Comparison of ENCODE assay signal across 23 cellular contexts in genomic region chr9:114991861-114992260, GRCh38.
DNase-seq lines count a peak whose midpoint lies in the region; ATAC-seq and TF ChIP-seq lines count a peak whose summit lies in the region.
"Had no signal": no experiment of that assay in that cellular context is flagged by ENCODE, and none has a peak within 500 bp of the region (broad histone marks: within the 10 kb centered on the region; RNA-seq: fewer than 3 reads in every experiment).

No MANE protein-coding gene starts in this region.

- no peaks in the 10 kb centered on the region for H3K4me1 ChIP-seq in upper lobe of right lung
- H3K4me1 ChIP-seq: BLaER1, Peyer's patch had no signal

- H3K27me3 Mint-ChIP-seq in activated CD4-positive, alpha-beta memory T cell treated with anti-CD3 and anti-CD28 coated beads for 36 hours: no peaks in the 10 kb centered on the region
- no peaks in the 10 kb centered on the region for H3K27me3 Mint-ChIP-seq in activated CD4-positive, alpha-beta memory T cell treated with anti-CD3 and anti-CD28 coated beads, Interleukin-2, amount 10 ng/mL, durations not matched to agents 7 days and 5 days
- H3K27me3 Mint-ChIP-seq in dendritic cell treated with granulocyte-macrophage colony-stimulating factor and Interleukin-4, amounts not matched to agents 40 ng/mL and 50 ng/mL, for 4 days: peaks cover 3% of the 10 kb centered on the region
- peaks cover 26% of the 10 kb centered on the region for H3K27me3 Mint-ChIP-seq in MCF 10A (ENCODE audit: insufficient read depth, unreplicated experiment)
- H3K27me3 Mint-ChIP-seq: CD4-positive, alpha-beta memory T cell had no signal

- H3K27ac Mint-ChIP-seq in activated CD4-positive, alpha-beta memory T cell treated with anti-CD3 and anti-CD28 coated beads for 36 hours: peak overlapping the region; percentile 36
- H3K27ac Mint-ChIP-seq in activated CD4-positive, alpha-beta memory T cell treated with anti-CD3 and anti-CD28 coated beads, Interleukin-2, amount 10 ng/mL, durations not matched to agents 7 days and 5 days: no peak overlapping the region
- peak overlapping the region; percentile 41 for H3K27ac Mint-ChIP-seq in dendritic cell treated with granulocyte-macrophage colony-stimulating factor and Interleukin-4, amounts not matched to agents 40 ng/mL and 50 ng/mL, for 4 days
- H3K27ac Mint-ChIP-seq in MCF 10A (ENCODE audit: low read depth, unreplicated experiment): no peak overlapping the region

- intact Hi-C loops in activated CD4-positive, alpha-beta memory T cell treated with anti-CD3 and anti-CD28 coated beads for 36 hours (cut with micrococcal nuclease): loop anchor here (5.0 kb wide), 1 partner anchor 605 kb away; the partner anchor contains the start of gene AKNA
- intact Hi-C loops in dendritic cell treated with granulocyte-macrophage colony-stimulating factor and Interleukin-4, amounts not matched to agents 40 ng/mL and 50 ng/mL, for 4 days (cut with micrococcal nuclease): no loop called here
- intact Hi-C loops in MCF 10A (cut with micrococcal nuclease): no loop called here
- intact Hi-C loops in upper lobe of right lung (cut with DNase I): no loop called here

- H3K27me3 ChIP-seq in upper lobe of right lung: no peaks in the 10 kb centered on the region
- H3K27me3 ChIP-seq: BLaER1, Peyer's patch had no signal

- no peaks in the 10 kb centered on the region for H3K36me3 Mint-ChIP-seq in activated CD4-positive, alpha-beta memory T cell treated with anti-CD3 and anti-CD28 coated beads for 36 hours
- peaks cover 11% of the 10 kb centered on the region for H3K36me3 Mint-ChIP-seq in activated CD4-positive, alpha-beta memory T cell treated with anti-CD3 and anti-CD28 coated beads, Interleukin-2, amount 10 ng/mL, durations not matched to agents 7 days and 5 days (ENCODE audit: low read depth)
- no peaks in the 10 kb centered on the region for H3K36me3 Mint-ChIP-seq in dendritic cell treated with granulocyte-macrophage colony-stimulating factor and Interleukin-4, amounts not matched to agents 40 ng/mL and 50 ng/mL, for 4 days (ENCODE audit: low read depth)
- H3K36me3 Mint-ChIP-seq in MCF 10A (ENCODE audit: insufficient read depth, unreplicated experiment): peaks cover 6% of the 10 kb centered on the region
- H3K36me3 Mint-ChIP-seq: CD4-positive, alpha-beta memory T cell had no signal

- TF ChIP-seq CTCF in MCF 10A (IDR thresholded peaks at IDR 0.05; ENCODE audit: unreplicated experiment) (no peak), upper lobe of right lung (IDR thresholded peaks at IDR 0.05) (no peak)

- no peak overlapping the region for H3K4me3 ChIP-seq in upper lobe of right lung
- H3K4me3 ChIP-seq: BLaER1, Peyer's patch, SK-N-MC had no signal

- DNase-seq in activated CD4-positive, alpha-beta memory T cell treated with anti-CD3 and anti-CD28 coated beads for 36 hours: no peak
- DNase-seq in activated CD4-positive, alpha-beta memory T cell treated with anti-CD3 and anti-CD28 coated beads, Interleukin-2, amount 10 ng/mL, durations not matched to agents 7 days and 5 days: no peak
- DNase-seq in NOMO-1 treated with DMSO at 0.1 percent for 48 hours (lab: John Stamatoyannopoulos, UW; ENCODE audit: unreplicated experiment): peak; percentile 22
- no peak for DNase-seq in MCF 10A (ENCODE audit: unreplicated experiment)
- no peak for DNase-seq in upper lobe of right lung
- DNase-seq in DMS114 treated with DMSO at 0.1 percent for 48 hours (lab: John Stamatoyannopoulos, UW; ENCODE audit: unreplicated experiment): no peak
- DNase-seq: CD4-positive, alpha-beta memory T cell; COR-L47; IMR-90; NCI-H1092 treated with DMSO at 0.1 percent for 48 hours; NCI-H1436; NCI-H187; NCI-H2081 treated with DMSO at 0.1 percent for 48 hours; NCI-H524; NCI-H748 treated with DMSO at 0.1 percent for 48 hours; OCI-M1; Peyer's patch; SIG-M5 had no signal

- CTCF ChIA-PET in activated CD4-positive, alpha-beta memory T cell treated with anti-CD3 and anti-CD28 coated beads for 36 hours (lab: Charles Lee): interaction anchor here (0.7 to 2.4 kb wide), 2 partner anchors 20 to 309 kb away, joined by 3 to 14 read pairs; partner anchors contain the start of gene TEX48
- CTCF ChIA-PET in activated CD4-positive, alpha-beta memory T cell treated with anti-CD3 and anti-CD28 coated beads, Interleukin-2, amount 10 ng/mL, durations not matched to agents 7 days and 5 days (lab: Charles Lee): interaction anchor here (0.6 kb wide), 1 partner anchor 329 kb away, joined by 3 read pairs; no protein-coding TSS in a partner anchor
- CTCF ChIA-PET in MCF 10A (lab: Yijun Ruan, JAX): interaction anchor here (0.6 kb wide), 2 partner anchors 63 to 1340 kb away, joined by 4 to 5 read pairs; no protein-coding TSS in a partner anchor

- H3K9me3 ChIP-seq in upper lobe of right lung: no peaks in the 10 kb centered on the region
- H3K9me3 ChIP-seq: BLaER1, Peyer's patch had no signal

- no peaks in the 10 kb centered on the region for H3K9me3 Mint-ChIP-seq in activated CD4-positive, alpha-beta memory T cell treated with anti-CD3 and anti-CD28 coated beads for 36 hours
- no peaks in the 10 kb centered on the region for H3K9me3 Mint-ChIP-seq in activated CD4-positive, alpha-beta memory T cell treated with anti-CD3 and anti-CD28 coated beads, Interleukin-2, amount 10 ng/mL, durations not matched to agents 7 days and 5 days
- H3K9me3 Mint-ChIP-seq in dendritic cell treated with granulocyte-macrophage colony-stimulating factor and Interleukin-4, amounts not matched to agents 40 ng/mL and 50 ng/mL, for 4 days: no peaks in the 10 kb centered on the region
- no peaks in the 10 kb centered on the region for H3K9me3 Mint-ChIP-seq in MCF 10A (ENCODE audit: unreplicated experiment)
- H3K9me3 Mint-ChIP-seq: CD4-positive, alpha-beta memory T cell had no signal

- no peak overlapping the region for H3K4me3 Mint-ChIP-seq in activated CD4-positive, alpha-beta memory T cell treated with anti-CD3 and anti-CD28 coated beads for 36 hours
- H3K4me3 Mint-ChIP-seq in activated CD4-positive, alpha-beta memory T cell treated with anti-CD3 and anti-CD28 coated beads, Interleukin-2, amount 10 ng/mL, durations not matched to agents 7 days and 5 days: no peak overlapping the region
- no peak overlapping the region for H3K4me3 Mint-ChIP-seq in dendritic cell treated with granulocyte-macrophage colony-stimulating factor and Interleukin-4, amounts not matched to agents 40 ng/mL and 50 ng/mL, for 4 days
- H3K4me3 Mint-ChIP-seq in MCF 10A (ENCODE audit: unreplicated experiment): no peak overlapping the region
- H3K4me3 Mint-ChIP-seq: CD4-positive, alpha-beta memory T cell had no signal

- POLR2A ChIA-PET in activated CD4-positive, alpha-beta memory T cell treated with anti-CD3 and anti-CD28 coated beads for 36 hours (lab: Charles Lee): interaction anchor here (0.6 kb wide), 1 partner anchor 72 kb away, joined by 3 read pairs; no protein-coding TSS in a partner anchor
- POLR2A ChIA-PET in activated CD4-positive, alpha-beta memory T cell treated with anti-CD3 and anti-CD28 coated beads, Interleukin-2, amount 10 ng/mL, durations not matched to agents 7 days and 5 days (lab: Charles Lee): interaction anchor here (2.8 kb wide), 1 partner anchor 62 kb away, joined by 24 read pairs; the partner anchor contains the start of gene TNFSF8
- POLR2A ChIA-PET in MCF 10A (lab: Yijun Ruan, JAX): interaction anchor here (1.1 kb wide), 1 partner anchor 404 kb away, joined by 3 read pairs; the partner anchor contains the start of gene ATP6V1G1

- no peak overlapping the region for H3K27ac ChIP-seq in upper lobe of right lung
- H3K27ac ChIP-seq: BLaER1, KMS-11, Peyer's patch, SK-N-MC had no signal

- BruUV-seq in MCF 10A (replicated peaks; lab: Mats Ljungman, UMichigan): no TSS peak

- no peak for ATAC-seq in upper lobe of right lung
- ATAC-seq: HCT116 had no signal

- H3K4me1 Mint-ChIP-seq in activated CD4-positive, alpha-beta memory T cell treated with anti-CD3 and anti-CD28 coated beads for 36 hours (ENCODE audit: low read depth): peaks cover 87% of the 10 kb centered on the region
- H3K4me1 Mint-ChIP-seq in activated CD4-positive, alpha-beta memory T cell treated with anti-CD3 and anti-CD28 coated beads, Interleukin-2, amount 10 ng/mL, durations not matched to agents 7 days and 5 days: peaks cover 41% of the 10 kb centered on the region
- peaks cover 59% of the 10 kb centered on the region for H3K4me1 Mint-ChIP-seq in dendritic cell treated with granulocyte-macrophage colony-stimulating factor and Interleukin-4, amounts not matched to agents 40 ng/mL and 50 ng/mL, for 4 days (ENCODE audit: low read depth)
- H3K4me1 Mint-ChIP-seq in MCF 10A (ENCODE audit: insufficient read depth, unreplicated experiment): peaks cover 9% of the 10 kb centered on the region

- no peaks in the 10 kb centered on the region for H3K36me3 ChIP-seq in upper lobe of right lung
- H3K36me3 ChIP-seq: BLaER1, Peyer's patch had no signal

Comparison
In these comparisons a context has a peak if more than half of its experiments do, and no peak if none do; other contexts are left out.
1. H3K27ac Mint-ChIP-seq: peak in activated CD4-positive, alpha-beta memory T cell treated with anti-CD3 and anti-CD28 coated beads for 36 hours (single experiment) and dendritic cell treated with granulocyte-macrophage colony-stimulating factor and Interleukin-4, amounts not matched to agents 40 ng/mL and 50 ng/mL, for 4 days (single experiment); none in activated CD4-positive, alpha-beta memory T cell treated with anti-CD3 and anti-CD28 coated beads, Interleukin-2, amount 10 ng/mL, durations not matched to agents 7 days and 5 days (single experiment) and MCF 10A (single experiment).